In the genomic region with DNA sequence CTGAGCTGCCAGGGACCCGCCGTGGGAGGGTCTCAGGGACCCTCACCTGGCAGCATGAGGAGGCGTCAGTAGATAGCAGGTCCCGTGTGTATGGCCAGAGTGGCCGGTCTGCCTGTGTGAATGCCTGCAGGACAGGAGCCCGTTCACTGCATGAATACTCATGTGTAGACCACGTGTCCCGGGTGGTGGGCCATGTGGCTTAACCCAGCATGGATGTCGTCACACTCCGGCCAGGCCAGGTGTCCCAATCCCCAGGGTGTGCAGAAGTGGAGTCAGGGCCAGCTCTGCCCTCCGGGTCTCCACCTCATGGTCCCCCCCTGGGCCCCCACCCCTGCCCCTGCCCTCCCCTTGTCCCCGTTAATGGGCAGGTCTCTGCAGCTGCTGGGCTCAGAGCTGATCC, we compare ENCODE assay signal across 1 cellular context.
TF ChIP-seq lines count a peak whose summit lies in the region.

No MANE protein-coding gene starts in this region.

TF ChIP-seq in H1, 55 proteins besides CTCF, POLR2A, EP300 and RAD21:
- TF ChIP-seq SIRT6 (IDR thresholded peaks at IDR 0.05; ENCODE audit: low read length) (no peak), PHF8 (conservative IDR thresholded peaks at IDR 0.05; ENCODE audit: low read depth, low read length) (no peak), POU5F1 (IDR thresholded peaks at IDR 0.05; ENCODE audit: low read depth, low read length) (no peak), BACH1 (IDR thresholded peaks at IDR 0.05; ENCODE audit: low read length) (no peak), TAF7 (optimal IDR thresholded peaks at IDR 0.05; ENCODE audit: borderline replicate concordance, low read depth, low read length) (no peak), SRF (IDR thresholded peaks at IDR 0.05; ENCODE audit: low read depth, low read length) (no peak), SUZ12 (IDR thresholded peaks at IDR 0.05; ENCODE audit: low read length) (no peak), BCL11A (IDR thresholded peaks at IDR 0.05; ENCODE audit: low read depth in 2 of 2, low read length in 2 of 2) (no peak), BRCA1 (IDR thresholded peaks at IDR 0.05; ENCODE audit: low read depth, low read length) (no peak), GTF2F1 (IDR thresholded peaks at IDR 0.05; ENCODE audit: borderline replicate concordance, low read depth, low read length) (no peak), SP4 (IDR thresholded peaks at IDR 0.05; ENCODE audit: low read length) (no peak), EGR1 (IDR thresholded peaks at IDR 0.05; ENCODE audit: borderline replicate concordance, low read depth, low read length) (no peak), YY1 (IDR thresholded peaks at IDR 0.05; ENCODE audit: low read depth, low read length) (no peak), RXRA (IDR thresholded peaks at IDR 0.05; ENCODE audit: insufficient read depth, low read depth, low read length) (no peak), TCF12 (IDR thresholded peaks at IDR 0.05; ENCODE audit: low read depth, low read length) (no peak), ASH2L (IDR thresholded peaks at IDR 0.05; ENCODE audit: low read length) (no peak), SIN3A (conservative IDR thresholded peaks at IDR 0.05 in 1 of 2, IDR thresholded peaks at IDR 0.05 in 1 of 2; ENCODE audit: low read depth in 1 of 2, low read length in 2 of 2) (no peak)
- TF ChIP-seq, protein P1, sequence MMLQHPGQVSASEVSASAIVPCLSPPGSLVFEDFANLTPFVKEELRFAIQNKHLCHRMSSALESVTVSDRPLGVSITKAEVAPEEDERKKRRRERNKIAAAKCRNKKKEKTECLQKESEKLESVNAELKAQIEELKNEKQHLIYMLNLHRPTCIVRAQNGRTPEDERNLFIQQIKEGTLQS (IDR thresholded peaks at IDR 0.05; ENCODE audit: insufficient read depth, low read depth, low read length) = no peak
